ENCODE assay signal across 24 cellular contexts in the genomic region with DNA sequence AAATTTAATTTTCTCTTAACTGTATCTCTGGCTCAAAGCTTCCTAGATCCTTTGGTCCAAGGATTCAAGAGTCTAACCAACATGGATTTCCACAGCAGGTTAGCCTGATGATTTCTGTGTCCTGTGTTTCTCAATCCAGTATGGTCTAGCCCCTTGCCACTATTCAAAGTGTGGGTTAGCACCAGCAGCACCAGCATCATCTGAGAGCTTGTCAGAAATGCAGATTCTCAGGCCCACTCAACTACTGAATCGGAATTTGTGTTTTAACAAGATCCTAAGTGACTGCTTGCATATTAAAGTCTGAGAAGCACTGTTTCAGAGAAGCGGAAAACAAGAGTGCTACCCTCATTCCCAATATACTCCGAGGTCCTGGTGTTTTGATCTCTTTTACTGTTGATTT.
"Had no signal": no experiment of that assay in that cellular context is flagged by ENCODE, and none has a peak within 500 bp of the region (broad histone marks: within the 10 kb centered on the region; RNA-seq: fewer than 3 reads in every experiment).

No MANE protein-coding gene starts in this region.

- H2AFZ ChIP-seq: parathyroid adenoma had no signal

- H3K4me3 Mint-ChIP-seq: memory B cell; mesothelial cell of epicardium; naive B cell; natural killer cell treated with Interleukin-12 subunit alpha and Interleukin-12 subunit beta and Interleukin-15 and Interleukin-18, amount 100 ng/mL, for 72 hours; neural crest cell; stimulated activated naive CD8-positive, alpha-beta T cell treated with anti-CD3 and anti-CD28 coated beads, Interleukin-15, amount 100 ng/mL, for 72 hours had no signal

- H3K9me3 Mint-ChIP-seq: memory B cell; naive B cell; natural killer cell treated with Interleukin-12 subunit alpha and Interleukin-12 subunit beta and Interleukin-15 and Interleukin-18, amount 100 ng/mL, for 72 hours; stimulated activated naive CD8-positive, alpha-beta T cell treated with anti-CD3 and anti-CD28 coated beads, Interleukin-15, amount 100 ng/mL, for 72 hours had no signal

- H3K27ac ChIP-seq: lower lobe of right lung, parathyroid adenoma, suprapubic skin, transverse colon, upper lobe of right lung, uterus had no signal

- DNase-seq: effector CD8-positive, alpha-beta T cell; hypothalamus; left ventricle myocardium superior; lower lobe of right lung; mucosa of descending colon; naive B cell; stimulated activated CD4-positive, alpha-beta T cell treated with anti-CD3 and anti-CD28 coated beads, Interleukin-12 subunit alpha, Interleukin-12 subunit beta, amount 100 ng/mL, for 4 hours; stimulated activated CD4-positive, alpha-beta T cell treated with anti-CD3 and anti-CD28 coated beads, Interleukin-1b, Interleukin-23, amount 100 ng/mL, for 48 hours; stimulated activated CD4-positive, alpha-beta T cell treated with anti-CD3 and anti-CD28 coated beads, Interleukin-4, amount 100 ng/mL, for 1 hour; stimulated activated CD8-positive, alpha-beta memory T cell treated with anti-CD3 and anti-CD28 coated beads, Interleukin-4, amount 100 ng/mL, for 48 hours; stimulated activated naive CD4-positive, alpha-beta T cell; stimulated activated naive CD8-positive, alpha-beta T cell treated with anti-CD3 and anti-CD28 coated beads, Interleukin-15, amount 100 ng/mL, for 72 hours; transverse colon; upper lobe of right lung; uterus had no signal

- H3K27ac Mint-ChIP-seq: memory B cell; mesothelial cell of epicardium; naive B cell; natural killer cell treated with Interleukin-12 subunit alpha and Interleukin-12 subunit beta and Interleukin-15 and Interleukin-18, amount 100 ng/mL, for 72 hours; progenitor cell of endocrine pancreas; stimulated activated naive CD8-positive, alpha-beta T cell treated with anti-CD3 and anti-CD28 coated beads, Interleukin-15, amount 100 ng/mL, for 72 hours had no signal

- H3K36me3 Mint-ChIP-seq: memory B cell; mesothelial cell of epicardium; naive B cell; natural killer cell treated with Interleukin-12 subunit alpha and Interleukin-12 subunit beta and Interleukin-15 and Interleukin-18, amount 100 ng/mL, for 72 hours had no signal

- H3K27me3 ChIP-seq: suprapubic skin, transverse colon, upper lobe of right lung, uterus had no signal

- H3K79me2 ChIP-seq: parathyroid adenoma had no signal

- H3K4me1 Mint-ChIP-seq: memory B cell; mesothelial cell of epicardium; neural crest cell; stimulated activated naive CD8-positive, alpha-beta T cell treated with anti-CD3 and anti-CD28 coated beads, Interleukin-15, amount 100 ng/mL, for 72 hours had no signal

- H3K9me3 ChIP-seq: lower lobe of right lung, mucosa of descending colon, suprapubic skin, transverse colon, upper lobe of right lung, uterus had no signal

- H3K36me3 ChIP-seq: lower lobe of right lung, suprapubic skin, transverse colon, upper lobe of right lung, uterus had no signal

- ATAC-seq: left ventricle myocardium superior; lower lobe of right lung; natural killer cell treated with Interleukin-12 subunit alpha and Interleukin-12 subunit beta and Interleukin-15 and Interleukin-18, amount 100 ng/mL, for 72 hours; sciatic nerve; stimulated activated naive CD8-positive, alpha-beta T cell treated with anti-CD3 and anti-CD28 coated beads, Interleukin-15, amount 100 ng/mL, for 72 hours; upper lobe of right lung had no signal

- H3K4me3 ChIP-seq: lower lobe of right lung, mucosa of descending colon, smooth muscle cell, suprapubic skin, transverse colon, upper lobe of right lung, uterus had no signal

- H3K4me1 ChIP-seq: lower lobe of right lung, parathyroid adenoma, suprapubic skin, transverse colon, upper lobe of right lung, uterus had no signal

- H3K4me2 ChIP-seq: smooth muscle cell had no signal

- H3K27me3 Mint-ChIP-seq: progenitor cell of endocrine pancreas had no signal

- H3K9ac ChIP-seq: parathyroid adenoma had no signal
